In the genomic region with DNA sequence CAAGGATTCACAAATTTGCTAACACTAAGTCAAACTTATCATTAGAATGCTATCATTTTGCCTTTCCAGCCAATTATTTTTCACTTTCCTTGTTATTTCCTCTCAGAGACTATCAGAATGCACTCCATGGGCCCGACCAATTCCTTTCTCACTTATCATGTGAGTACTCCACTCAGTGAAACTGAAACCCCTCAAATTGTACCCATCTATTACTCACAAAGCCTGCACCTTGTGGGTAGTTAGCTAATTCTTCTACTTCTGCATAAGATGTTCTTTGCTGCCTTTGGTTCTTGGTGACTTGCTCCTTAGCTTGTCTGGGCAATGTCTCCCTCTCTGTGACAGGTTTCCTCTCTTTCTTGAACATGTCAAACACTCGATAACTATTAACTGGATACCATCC, we compare ENCODE assay signal across 28 cellular contexts. TPM values are rescaled to one million over a fixed set of nuclear protein-coding genes. Genes with fewer than 3 reads are reported as not detected.
"Had no signal": no experiment of that assay in that cellular context is flagged by ENCODE, and none has a peak within 500 bp of the region (broad histone marks: within the 10 kb centered on the region; RNA-seq: fewer than 3 reads in every experiment).

No MANE protein-coding gene starts in this region.

- ATAC-seq: activated CD8-positive, alpha-beta T cell treated with anti-CD3 and anti-CD28 coated beads, Interleukin-2, amount 10 ng/mL, durations not matched to agents 7 days and 5 days; body of pancreas; gastroesophageal sphincter; naive thymus-derived CD8-positive, alpha-beta T cell had no signal

- H3K9me3 Mint-ChIP-seq: activated T-helper 1 cell treated with anti-CD3 and anti-CD28 coated beads, Interleukin-12 subunit alpha, Interleukin-12 subunit beta, Interleukin-2, Interleukin-4 antibody, amounts not matched to agents 30 ng/mL and 10 ng/mL and 1 ng/mL, durations not matched to agents 14 hours and 24 hours and 36 hours had no signal

- H3K4me1 Mint-ChIP-seq: endodermal cell; naive thymus-derived CD8-positive, alpha-beta T cell had no signal

- H3K27ac Mint-ChIP-seq: activated CD8-positive, alpha-beta T cell treated with anti-CD3 and anti-CD28 coated beads, Interleukin-2, amount 10 ng/mL, durations not matched to agents 7 days and 5 days; activated T-helper 1 cell treated with anti-CD3 and anti-CD28 coated beads, Interleukin-12 subunit alpha, Interleukin-12 subunit beta, Interleukin-2, Interleukin-4 antibody, amounts not matched to agents 30 ng/mL and 10 ng/mL and 1 ng/mL, durations not matched to agents 14 hours and 24 hours and 36 hours; endodermal cell; naive thymus-derived CD8-positive, alpha-beta T cell; progenitor cell of endocrine pancreas; type B pancreatic cell had no signal

- H3K27me3 Mint-ChIP-seq: naive thymus-derived CD8-positive, alpha-beta T cell; progenitor cell of endocrine pancreas; type B pancreatic cell had no signal

- H3K27me3 ChIP-seq: body of pancreas, cardiac muscle cell, esophagus squamous epithelium, gastroesophageal sphincter, sigmoid colon, vagina had no signal

- H3K27ac ChIP-seq: body of pancreas, cardiac muscle cell, esophagus squamous epithelium, gastroesophageal sphincter, left ventricle myocardium inferior, sigmoid colon, thoracic aorta, vagina, WERI-Rb-1 had no signal

- H3K9me3 ChIP-seq: body of pancreas, esophagus squamous epithelium, gastroesophageal sphincter, left ventricle myocardium inferior, sigmoid colon, thoracic aorta, vagina had no signal

- H3K4me3 Mint-ChIP-seq: activated CD8-positive, alpha-beta T cell treated with anti-CD3 and anti-CD28 coated beads, Interleukin-2, amount 10 ng/mL, durations not matched to agents 7 days and 5 days; activated T-helper 1 cell treated with anti-CD3 and anti-CD28 coated beads, Interleukin-12 subunit alpha, Interleukin-12 subunit beta, Interleukin-2, Interleukin-4 antibody, amounts not matched to agents 30 ng/mL and 10 ng/mL and 1 ng/mL, durations not matched to agents 14 hours and 24 hours and 36 hours; endodermal cell; naive thymus-derived CD8-positive, alpha-beta T cell; type B pancreatic cell had no signal

- H3K4me1 ChIP-seq: body of pancreas, esophagus squamous epithelium, gastroesophageal sphincter, left ventricle myocardium inferior, sigmoid colon, vagina had no signal

- H3K36me3 ChIP-seq: cardiac muscle cell, esophagus squamous epithelium, gastroesophageal sphincter, left ventricle myocardium inferior, sigmoid colon, thoracic aorta, vagina, WERI-Rb-1 had no signal

- DNase-seq: activated CD4-positive, alpha-beta T cell treated with anti-CD3 and anti-CD28 coated beads, Interleukin-2, amount 50 U/mL, for 1 hour; activated CD4-positive, CD25-positive, alpha-beta regulatory T cell treated with anti-CD3 and anti-CD28 coated beads, Interleukin-2, amount 50 U/mL, for 72 hours; activated CD8-positive, alpha-beta T cell treated with anti-CD3 and anti-CD28 coated beads, Interleukin-2, amount 10 ng/mL, durations not matched to agents 7 days and 5 days; activated gamma-delta T cell; activated naive CD4-positive, alpha-beta T cell treated with anti-CD3 and anti-CD28 coated beads, Interleukin-2, amount 50 U/mL, for 16 hours; anterior cingulate cortex; body of pancreas; cortex of kidney; endodermal cell; esophagus squamous epithelium; head of caudate nucleus; hypothalamus; left ventricle myocardium inferior; naive thymus-derived CD8-positive, alpha-beta T cell; retina; sigmoid colon; stimulated activated CD4-positive, alpha-beta T cell treated with anti-CD3 and anti-CD28 coated beads, Interleukin-4, amount 100 ng/mL, for 1 hour; stimulated activated naive CD4-positive, alpha-beta T cell treated with Interleukin-2 at 50 U/mL for 16 hours; WERI-Rb-1 had no signal

- H3K36me3 Mint-ChIP-seq: naive thymus-derived CD8-positive, alpha-beta T cell; type B pancreatic cell had no signal

- H3K4me3 ChIP-seq: body of pancreas, cardiac muscle cell, esophagus squamous epithelium, gastroesophageal sphincter, left ventricle myocardium inferior, sigmoid colon, thoracic aorta, vagina had no signal

RNA-seq across cellular contexts. Expression of a gene that starts 35.2 kb away (rescaled TPM):
- total RNA-seq: activated CD8-positive, alpha-beta T cell treated with anti-CD3 and anti-CD28 coated beads, Interleukin-2, amount 10 ng/mL, durations not matched to agents 7 days and 5 days; activated T-helper 1 cell treated with anti-CD3 and anti-CD28 coated beads, Interleukin-12 subunit alpha, Interleukin-12 subunit beta, Interleukin-2, Interleukin-4 antibody, amounts not matched to agents 30 ng/mL and 10 ng/mL and 1 ng/mL, durations not matched to agents 14 hours and 24 hours and 36 hours; body of pancreas; cardiac muscle cell; cerebellum; endodermal cell; esophagus squamous epithelium; gastroesophageal sphincter; left ventricle myocardium inferior; lung microvascular endothelial cell; naive thymus-derived CD8-positive, alpha-beta T cell; progenitor cell of endocrine pancreas; sigmoid colon; thoracic aorta; vagina had no signal
